33 cellular contexts compared by ENCODE assay signal in genomic region chr16:66735891-66736290, GRCh38. TPM values are rescaled to one million over a fixed set of nuclear protein-coding genes. Genes with fewer than 3 reads are reported as not detected.
DNase-seq lines count a peak whose midpoint lies in the region; ATAC-seq, FAIRE-seq and TF ChIP-seq lines count a peak whose summit lies in the region.
"Had no signal": no experiment of that assay in that cellular context is flagged by ENCODE, and none has a peak within 500 bp of the region (broad histone marks: within the 10 kb centered on the region; RNA-seq: fewer than 3 reads in every experiment).

No MANE protein-coding gene starts in this region.

- H3K27ac Mint-ChIP-seq in activated T-cell treated with anti-CD3 and anti-CD28 coated beads, Interleukin-2, amount 50 U/mL, for 72 hours = peak overlapping the region; percentile 60
- H3K27ac Mint-ChIP-seq in H9 = peak overlapping the region in 2 of 3 experiments; percentile 29 to 73; a peak in 5 of 7 replicates
- peak overlapping the region; percentile 28 for H3K27ac Mint-ChIP-seq in activated T-helper 2 cell treated with anti-CD3 and anti-CD28 coated beads, Interferon-gamma antibody, Interleukin-2, Interleukin-4, amounts not matched to agents 10 μg/mL and 5 μg/mL and 100 μg/mL, durations not matched to agents 14 hours and 24 hours and 36 hours
- H3K27ac Mint-ChIP-seq: activated naive CD4-positive, alpha-beta T cell treated with anti-CD3 and anti-CD28 coated beads, Interleukin-2, amount 10 ng/mL, durations not matched to agents 7 days and 5 days; B cell had no signal

- H3K9ac ChIP-seq in H9 (ENCODE audit: extremely low read depth, insufficient read length, low read length) = no peak overlapping the region
- no peak overlapping the region for H3K9ac ChIP-seq in HepG2 (ENCODE audit: insufficient read depth, low read depth, low read length)

- TF ChIP-seq EP300 in HepG2 (IDR thresholded peaks at IDR 0.05; ENCODE audit: low read depth in 2 of 2, low read length in 2 of 2) (no peak), HepG2 (CRISPR knock-in tag; IDR thresholded peaks at IDR 0.05; ENCODE audit: borderline replicate concordance) (no peak)

- H3K4me3 Mint-ChIP-seq in activated T-cell treated with anti-CD3 and anti-CD28 coated beads, Interleukin-2, amount 50 U/mL, for 72 hours = no peak overlapping the region
- no peak overlapping the region for H3K4me3 Mint-ChIP-seq in H9
- no peak overlapping the region for H3K4me3 Mint-ChIP-seq in activated T-helper 2 cell treated with anti-CD3 and anti-CD28 coated beads, Interferon-gamma antibody, Interleukin-2, Interleukin-4, amounts not matched to agents 10 μg/mL and 5 μg/mL and 100 μg/mL, durations not matched to agents 14 hours and 24 hours and 36 hours (ENCODE audit: low read depth)
- H3K4me3 Mint-ChIP-seq: activated naive CD4-positive, alpha-beta T cell treated with anti-CD3 and anti-CD28 coated beads, Interleukin-2, amount 10 ng/mL, durations not matched to agents 7 days and 5 days; B cell; neural crest cell had no signal

- H2AFZ ChIP-seq in H9 (ENCODE audit: low read length) (no peak overlapping the region), HepG2 (ENCODE audit: low read length) (no peak overlapping the region)

- intact Hi-C loops in activated T-helper 2 cell treated with anti-CD3 and anti-CD28 coated beads, Interferon-gamma antibody, Interleukin-2, Interleukin-4, amounts not matched to agents 10 μg/mL and 5 μg/mL and 100 μg/mL, durations not matched to agents 14 hours and 24 hours and 36 hours (cut with micrococcal nuclease) = no loop called here
- intact Hi-C loops in HepG2 (cut with micrococcal nuclease; ENCODE audit: unreplicated experiment) = no loop called here

- no peaks in the 10 kb centered on the region for H3K27me3 Mint-ChIP-seq in activated T-cell treated with anti-CD3 and anti-CD28 coated beads, Interleukin-2, amount 50 U/mL, for 72 hours (ENCODE audit: low read depth)
- no peaks in the 10 kb centered on the region for H3K27me3 Mint-ChIP-seq in H9 (ENCODE audit: low read depth)
- H3K27me3 Mint-ChIP-seq in activated T-helper 2 cell treated with anti-CD3 and anti-CD28 coated beads, Interferon-gamma antibody, Interleukin-2, Interleukin-4, amounts not matched to agents 10 μg/mL and 5 μg/mL and 100 μg/mL, durations not matched to agents 14 hours and 24 hours and 36 hours (ENCODE audit: low read depth) = no peaks in the 10 kb centered on the region
- H3K27me3 Mint-ChIP-seq: activated naive CD4-positive, alpha-beta T cell treated with anti-CD3 and anti-CD28 coated beads, Interleukin-2, amount 10 ng/mL, durations not matched to agents 7 days and 5 days; B cell had no signal

- no peak for ATAC-seq in activated T-cell treated with anti-CD3 and anti-CD28 coated beads, Interleukin-2, amount 50 U/mL, for 72 hours (replicated peaks in 1 of 2)
- ATAC-seq in HepG2 = no peak
- ATAC-seq in HG02870 (IDR thresholded peaks at IDR 0.05; ENCODE audit: unreplicated experiment) = no peak
- ATAC-seq: GM12878, left lung, Panc1 had no signal

- H3K36me3 Mint-ChIP-seq in activated T-cell treated with anti-CD3 and anti-CD28 coated beads, Interleukin-2, amount 50 U/mL, for 72 hours (ENCODE audit: insufficient read depth in 2 of 2) = peaks cover 0 to 32% of the 10 kb centered on the region in 2 donors
- peaks cover 62 to 86% (median 86%) of the 10 kb centered on the region in 3 experiments for H3K36me3 Mint-ChIP-seq in H9 (ENCODE audit: insufficient read depth in 1 of 3, low read depth in 3 of 3)
- H3K36me3 Mint-ChIP-seq in activated T-helper 2 cell treated with anti-CD3 and anti-CD28 coated beads, Interferon-gamma antibody, Interleukin-2, Interleukin-4, amounts not matched to agents 10 μg/mL and 5 μg/mL and 100 μg/mL, durations not matched to agents 14 hours and 24 hours and 36 hours (ENCODE audit: low read depth) = peaks cover 76% of the 10 kb centered on the region

- BruUV-seq in HepG2 (replicated peaks; lab: Mats Ljungman, UMichigan) = no TSS peak

- H3K23me2 ChIP-seq in H9 (ENCODE audit: insufficient read length, low read depth, low read length, poor library complexity, severe bottlenecking) = no peaks in the 10 kb centered on the region

- no peaks in the 10 kb centered on the region for H3K9me3 Mint-ChIP-seq in activated T-cell treated with anti-CD3 and anti-CD28 coated beads, Interleukin-2, amount 50 U/mL, for 72 hours
- H3K9me3 Mint-ChIP-seq in H9 = no peaks in the 10 kb centered on the region
- no peaks in the 10 kb centered on the region for H3K9me3 Mint-ChIP-seq in activated T-helper 2 cell treated with anti-CD3 and anti-CD28 coated beads, Interferon-gamma antibody, Interleukin-2, Interleukin-4, amounts not matched to agents 10 μg/mL and 5 μg/mL and 100 μg/mL, durations not matched to agents 14 hours and 24 hours and 36 hours
- H3K9me3 Mint-ChIP-seq: activated naive CD4-positive, alpha-beta T cell treated with anti-CD3 and anti-CD28 coated beads, Interleukin-2, amount 10 ng/mL, durations not matched to agents 7 days and 5 days; neural crest cell had no signal

- no peak overlapping the region for H3K27ac ChIP-seq in H9 (ENCODE audit: insufficient read length, low read depth, low read length)
- H3K27ac ChIP-seq in HepG2 (ENCODE audit: extremely low read length, insufficient read depth, low read length) = no peak overlapping the region
- H3K27ac ChIP-seq: brain microvascular endothelial cell, left lung, ovary, VCaP had no signal

- H2BK5ac ChIP-seq in H9 (ENCODE audit: insufficient read length, low read length) = no peak overlapping the region

- H3K4me1 Mint-ChIP-seq in activated T-cell treated with anti-CD3 and anti-CD28 coated beads, Interleukin-2, amount 50 U/mL, for 72 hours (ENCODE audit: low read depth) = peaks cover 14% of the 10 kb centered on the region
- peaks cover 22 to 24% of the 10 kb centered on the region in 2 experiments for H3K4me1 Mint-ChIP-seq in H9
- peaks cover 11% of the 10 kb centered on the region for H3K4me1 Mint-ChIP-seq in activated T-helper 2 cell treated with anti-CD3 and anti-CD28 coated beads, Interferon-gamma antibody, Interleukin-2, Interleukin-4, amounts not matched to agents 10 μg/mL and 5 μg/mL and 100 μg/mL, durations not matched to agents 14 hours and 24 hours and 36 hours (ENCODE audit: low read depth)

- FAIRE-seq in HepG2 (lab: Jason Lieb, UNC) = no peak
- no peak for FAIRE-seq in urothelium cell line (lab: Jason Lieb, UNC)
- FAIRE-seq: GM12878, GM19239, H54 had no signal

- H3K23ac ChIP-seq in H9 (ENCODE audit: insufficient read length, low read depth, low read length) = no peak overlapping the region

- no peaks in the 10 kb centered on the region for H3K27me3 ChIP-seq in H9 (ENCODE audit: insufficient read depth, low read length)
- H3K27me3 ChIP-seq in HepG2 (ENCODE audit: control insufficient read depth in 1 of 2, insufficient read depth in 2 of 2, low read length in 2 of 2) = no peaks in the 10 kb centered on the region
- H3K27me3 ChIP-seq: brain microvascular endothelial cell, left lung, ovary, thyroid gland had no signal

- no peak overlapping the region for H3K14ac ChIP-seq in H9 (ENCODE audit: insufficient read depth, low read length)

- no peak overlapping the region for H2BK15ac ChIP-seq in H9 (ENCODE audit: low read depth, low read length)

- no CpG with 5 or more reads among the region's 4 CpGs for WGBS in H9 (ENCODE audit: extremely low coverage, insufficient read length, low lambda C conversion rate)
- WGBS in HepG2 (ENCODE audit: low lambda C conversion rate) = 85% methylated on average over 4 of the region's 4 CpGs

- no peaks in the 10 kb centered on the region for H3K9me3 ChIP-seq in H9 (ENCODE audit: control insufficient read depth, low read depth, low read length)
- no peaks in the 10 kb centered on the region for H3K9me3 ChIP-seq in HepG2 (ENCODE audit: low read length)
- H3K9me3 ChIP-seq: left lung, ovary, thyroid gland had no signal

- no peak overlapping the region for H3K4me3 ChIP-seq in HepG2 (replicated peaks in 1 of 3; ENCODE audit: insufficient read depth in 1 of 3, low read depth in 2 of 3, low read length in 3 of 3)
- H3K4me3 ChIP-seq: GM12878, left lung, ovary, thyroid gland had no signal

- H3K79me2 ChIP-seq in H9 (ENCODE audit: insufficient read depth, low read length) (peaks cover 5% of the 10 kb centered on the region; the same call in 1 of the 2 replicates), HepG2 (ENCODE audit: insufficient read depth, low read length) (peaks cover 20% of the 10 kb centered on the region)

- no peak overlapping the region for H2BK20ac ChIP-seq in H9 (ENCODE audit: low read depth, low read length, poor library complexity, severe bottlenecking)

- no peak for TF ChIP-seq RAD21 in HepG2 (CRISPR knock-in tag; IDR thresholded peaks at IDR 0.05)

- no peak overlapping the region for H4K5ac ChIP-seq in H9 (ENCODE audit: insufficient read length, low read depth, low read length)

- H3K36me3 ChIP-seq in HepG2 (replicated peaks in 1 of 2; ENCODE audit: control insufficient read depth in 1 of 2, insufficient read depth in 2 of 2, low read length in 2 of 2) = peaks cover 45 to 91% of the 10 kb centered on the region in 2 experiments
- H3K36me3 ChIP-seq: ovary had no signal

- H3T11ph ChIP-seq in H9 (ENCODE audit: low read length) = no peak overlapping the region

- no peak overlapping the region for H2AK5ac ChIP-seq in H9 (ENCODE audit: insufficient read length, low read length)

- in situ Hi-C loops in HepG2 (cut with HindIII; ENCODE audit: extremely low pct_ligation_motif_present, low pct_unique_long_range_greater_than_20kb) = no loop called here

- CTCF ChIA-PET in HepG2 (lab: Yijun Ruan, JAX; ENCODE audit: low intra/inter-chr PET ratio, low total read pairs) = no interaction called here

- H3K4me1 ChIP-seq in H9 (ENCODE audit: insufficient read depth, low read length) (no peaks in the 10 kb centered on the region), HepG2 (ENCODE audit: insufficient read depth, low read length) (peaks cover 11% of the 10 kb centered on the region)

- H4K20me1 ChIP-seq in H9 (ENCODE audit: control insufficient read depth, insufficient read depth, insufficient read length) (no peaks in the 10 kb centered on the region), HepG2 (ENCODE audit: insufficient read depth, low read length) (peaks cover 16% of the 10 kb centered on the region; the same call in 1 of the 2 replicates)

- no peak for TF ChIP-seq CTCF in H9 (conservative IDR thresholded peaks at IDR 0.05)
- TF ChIP-seq CTCF in HepG2 (CRISPR knock-in tag; IDR thresholded peaks at IDR 0.05) = no peak

- DNase-seq in activated T-cell treated with anti-CD3 and anti-CD28 coated beads, Interleukin-2, amount 50 U/mL, for 72 hours = no peak
- no peak for DNase-seq in activated T-cell treated with anti-CD3 and anti-CD28 coated beads, Interleukin-2, amount 50 U/mL, for 1 hour
- DNase-seq in H9 (no peak), HepG2 (ENCODE audit: low spot score) (no peak), NCI-H1694 treated with DMSO at 0.1 percent for 48 hours (lab: John Stamatoyannopoulos, UW) (no peak), urothelium cell line (ENCODE audit: low spot score) (no peak)
- DNase-seq in activated T-helper 2 cell treated with anti-CD3 and anti-CD28 coated beads, Interferon-gamma antibody, Interleukin-2, Interleukin-4, amounts not matched to agents 10 μg/mL and 5 μg/mL and 100 μg/mL, durations not matched to agents 14 hours and 24 hours and 36 hours (ENCODE audit: low spot score) = no peak
- DNase-seq: ACHN; activated CD4-positive, alpha-beta T cell treated with anti-CD3 and anti-CD28 coated beads for 4 hours; activated naive CD4-positive, alpha-beta T cell treated with anti-CD3 and anti-CD28 coated beads, Interleukin-2, amount 10 ng/mL, durations not matched to agents 7 days and 5 days; amniotic stem cell; brain microvascular endothelial cell; DMS 273 treated with DMSO at 0.1 percent for 48 hours; effector CD4-positive, alpha-beta T cell; Karpas-422; left lung; mesenchymal stem cell; NCI-H1417 treated with DMSO at 0.1 percent for 48 hours; NCI-H2081 treated with DMSO at 0.1 percent for 48 hours; NCI-H2227 treated with DMSO at 0.1 percent for 48 hours; NCI-H526 treated with DMSO at 0.1 percent for 48 hours; ovary; retina; SW 1271 had no signal

- no peak overlapping the region for H4K8ac ChIP-seq in H9 (replicated peaks; ENCODE audit: insufficient read length, low read depth, low read length)

- H2BK120ac ChIP-seq in H9 (ENCODE audit: low read depth, low read length, poor library complexity, severe bottlenecking) = no peak overlapping the region

- no peak overlapping the region for H3K4ac ChIP-seq in H9 (ENCODE audit: low read depth, low read length)

- no peak overlapping the region for H2BK12ac ChIP-seq in H9 (ENCODE audit: insufficient read length, low read depth, low read length)

- no peak overlapping the region for H3K56ac ChIP-seq in H9 (ENCODE audit: insufficient read length, low read depth, low read length)

- H3K18ac ChIP-seq in H9 (ENCODE audit: insufficient read length, low read depth, low read length) = no peak overlapping the region

- TF ChIP-seq POLR2A in HepG2 (IDR thresholded peaks at IDR 0.05; ENCODE audit: insufficient read depth in 1 of 2, low read depth in 2 of 2, low read length in 2 of 2) = no peak

- H3K79me1 ChIP-seq in H9 (ENCODE audit: insufficient read depth, low read depth, low read length, poor library complexity, severe bottlenecking) = peaks cover 11% of the 10 kb centered on the region

- POLR2A ChIA-PET in HepG2 (lab: Yijun Ruan, JAX) = no interaction called here

- H4K91ac ChIP-seq in H9 (ENCODE audit: insufficient read length, low read depth, low read length) = no peak overlapping the region

- H3K4me2 ChIP-seq in H9 (ENCODE audit: insufficient read depth, insufficient read length, low read length) = no peak overlapping the region
- no peak overlapping the region for H3K4me2 ChIP-seq in HepG2 (ENCODE audit: low read depth, low read length)

RNA-seq across cellular contexts. Expression of gene DYNC1LI2, which starts 15.5 kb away (rescaled TPM):
- total RNA-seq in activated T-cell treated with anti-CD3 and anti-CD28 coated beads, Interleukin-2, amount 50 U/mL, for 72 hours = 10 to 100 TPM; 60.0 to 67.6 TPM
- 94.2 and 100 TPM in 2 replicates for total RNA-seq in H9 (2021)
- 54.6 and 62.7 TPM in 2 replicates for total RNA-seq in activated T-helper 2 cell treated with anti-CD3 and anti-CD28 coated beads, Interferon-gamma antibody, Interleukin-2, Interleukin-4, amounts not matched to agents 10 μg/mL and 5 μg/mL and 100 μg/mL, durations not matched to agents 14 hours and 24 hours and 36 hours
- 107 and 135 TPM in 2 replicates for total RNA-seq in HepG2 (2016; rRNA removed; fragmentation: Illumina TruSeq; extraction: Trizol)
- 18.2 and 20.0 TPM in 2 replicates for total RNA-seq in HepG2 (2016; cell fraction: cytosol; rRNA removed; fragmentation: Illumina TruSeq; extraction: Trizol; ENCODE audit: low read depth)
- 109 and 139 TPM in 2 replicates for total RNA-seq in HepG2 (2016; cell fraction: insoluble cytoplasmic fraction; rRNA removed; fragmentation: Illumina TruSeq; extraction: Trizol)
- 25.6 and 31.6 TPM in 2 replicates for total RNA-seq in HepG2 (2016; cell fraction: membrane; rRNA removed; fragmentation: Illumina TruSeq; extraction: Trizol)
- total RNA-seq in HepG2 (2016; cell fraction: nucleus; rRNA removed; fragmentation: Illumina TruSeq; extraction: Trizol) = 194 and 230 TPM in 2 replicates
- 65.5 and 67.7 TPM in 2 replicates for polyA plus RNA-seq in HepG2 (2011; rRNA removed)
- 30.2 and 40.7 TPM in 2 replicates for polyA plus RNA-seq in HepG2 (2011; cell fraction: cytosol; rRNA removed)
- polyA plus RNA-seq in HepG2 (2011; cell fraction: nucleus; rRNA removed) = 210 and 219 TPM in 2 replicates
- polyA plus RNA-seq in HepG2 (2012) = 57.1 and 65.5 TPM in 2 replicates
- polyA plus RNA-seq in HepG2 (2016; cell fraction: cytosol; fragmentation: Illumina TruSeq; extraction: Trizol; ENCODE audit: low read depth) = 3.3 and 3.7 TPM in 2 replicates
- 68.8 and 69.0 TPM in 2 replicates for polyA plus RNA-seq in HepG2 (2016; cell fraction: insoluble cytoplasmic fraction; fragmentation: Illumina TruSeq; extraction: Trizol; ENCODE audit: low read depth)
- 9.8 and 12.1 TPM in 2 replicates for polyA plus RNA-seq in HepG2 (2016; cell fraction: membrane; fragmentation: Illumina TruSeq; extraction: Trizol; ENCODE audit: low read depth)
- 329 and 373 TPM in 2 replicates for polyA plus RNA-seq in HepG2 (2016; cell fraction: nucleus; fragmentation: Illumina TruSeq; extraction: Trizol; ENCODE audit: insufficient read depth, low read depth)
- 51.3 and 78.2 TPM in 2 replicates for polyA minus RNA-seq in HepG2 (2011; rRNA and poly(A)+ RNA removed; ENCODE audit: low replicate concordance)
- polyA minus RNA-seq in HepG2 (2011; cell fraction: cytosol; rRNA and poly(A)+ RNA removed) = 27.4 and 28.7 TPM in 2 replicates
- 169 and 176 TPM in 2 replicates for polyA minus RNA-seq in HepG2 (2011; cell fraction: nucleus; rRNA and poly(A)+ RNA removed)

RNA-seq across cellular contexts. Expression of gene CMTM4, which starts 39.3 kb away (rescaled TPM):
- 1 to 10 TPM; 3.7 to 3.9 TPM for total RNA-seq in activated T-cell treated with anti-CD3 and anti-CD28 coated beads, Interleukin-2, amount 50 U/mL, for 72 hours
- 39.8 and 40.5 TPM in 2 replicates for total RNA-seq in H9 (2021)
- 3.8 and 4.0 TPM in 2 replicates for total RNA-seq in activated T-helper 2 cell treated with anti-CD3 and anti-CD28 coated beads, Interferon-gamma antibody, Interleukin-2, Interleukin-4, amounts not matched to agents 10 μg/mL and 5 μg/mL and 100 μg/mL, durations not matched to agents 14 hours and 24 hours and 36 hours
- 32.0 and 44.1 TPM in 2 replicates for total RNA-seq in HepG2 (2016; rRNA removed; fragmentation: Illumina TruSeq; extraction: Trizol)
- total RNA-seq in HepG2 (2016; cell fraction: cytosol; rRNA removed; fragmentation: Illumina TruSeq; extraction: Trizol; ENCODE audit: low read depth) = 10.6 and 12.8 TPM in 2 replicates
- total RNA-seq in HepG2 (2016; cell fraction: insoluble cytoplasmic fraction; rRNA removed; fragmentation: Illumina TruSeq; extraction: Trizol) = 32.2 and 42.2 TPM in 2 replicates
- total RNA-seq in HepG2 (2016; cell fraction: membrane; rRNA removed; fragmentation: Illumina TruSeq; extraction: Trizol) = 27.4 and 28.5 TPM in 2 replicates
- 32.4 and 32.8 TPM in 2 replicates for total RNA-seq in HepG2 (2016; cell fraction: nucleus; rRNA removed; fragmentation: Illumina TruSeq; extraction: Trizol)
- 36.3 and 41.3 TPM in 2 replicates for polyA plus RNA-seq in HepG2 (2011; rRNA removed)
- polyA plus RNA-seq in HepG2 (2011; cell fraction: cytosol; rRNA removed) = 38.1 and 43.4 TPM in 2 replicates
- polyA plus RNA-seq in HepG2 (2011; cell fraction: nucleus; rRNA removed) = 45.0 and 48.2 TPM in 2 replicates
- 30.6 and 31.6 TPM in 2 replicates for polyA plus RNA-seq in HepG2 (2012)
- 3.9 and 4.5 TPM in 2 replicates for polyA plus RNA-seq in HepG2 (2016; cell fraction: cytosol; fragmentation: Illumina TruSeq; extraction: Trizol; ENCODE audit: low read depth)
- polyA plus RNA-seq in HepG2 (2016; cell fraction: insoluble cytoplasmic fraction; fragmentation: Illumina TruSeq; extraction: Trizol; ENCODE audit: low read depth) = 29.5 and 30.3 TPM in 2 replicates
- polyA plus RNA-seq in HepG2 (2016; cell fraction: membrane; fragmentation: Illumina TruSeq; extraction: Trizol; ENCODE audit: low read depth) = 10.0 and 11.3 TPM in 2 replicates
- polyA plus RNA-seq in HepG2 (2016; cell fraction: nucleus; fragmentation: Illumina TruSeq; extraction: Trizol; ENCODE audit: insufficient read depth, low read depth) = 32.1 and 32.5 TPM in 2 replicates
- polyA minus RNA-seq in HepG2 (2011; rRNA and poly(A)+ RNA removed; ENCODE audit: low replicate concordance) = 61.0 and 116 TPM in 2 replicates
- polyA minus RNA-seq in HepG2 (2011; cell fraction: cytosol; rRNA and poly(A)+ RNA removed) = 47.2 and 48.9 TPM in 2 replicates
- 31.5 and 35.9 TPM in 2 replicates for polyA minus RNA-seq in HepG2 (2011; cell fraction: nucleus; rRNA and poly(A)+ RNA removed)
